ENCODE assay signal across 2 cellular contexts in the genomic region with DNA sequence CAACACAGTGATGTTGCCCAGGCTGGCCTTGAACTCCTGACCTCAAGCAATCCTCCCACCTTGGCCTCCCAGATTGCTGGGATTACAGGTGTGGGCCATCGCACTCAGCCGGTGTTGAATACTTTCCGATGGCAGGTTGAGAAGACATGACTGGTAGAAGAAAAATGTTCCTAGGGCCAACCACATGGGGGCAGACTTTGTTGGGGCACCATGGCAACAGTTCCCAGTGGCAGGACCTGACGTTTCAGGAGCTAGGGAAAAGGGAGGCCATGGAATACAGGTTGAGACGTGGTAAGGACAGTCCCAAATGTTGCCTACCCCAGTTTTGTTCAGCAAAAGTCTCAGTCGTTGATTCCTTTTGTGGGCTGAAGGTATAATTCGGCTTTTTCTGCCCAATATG.
TF ChIP-seq lines count a peak whose summit lies in the region.

No MANE protein-coding gene starts in this region.

TF ChIP-seq in HepG2, 621 proteins besides CTCF, POLR2A, EP300 and RAD21:
- TF ChIP-seq TGIF2 (CRISPR knock-in tag; IDR thresholded peaks at IDR 0.05) (no peak), STAG1 (CRISPR knock-in tag; IDR thresholded peaks at IDR 0.05) (peak; percentile 17; the same call in 1 of the 2 replicates)

TF ChIP-seq in K562, 482 proteins besides CTCF, POLR2A, EP300 and RAD21:
- no peak for TF ChIP-seq ZFPM2 (CRISPR knock-in tag; IDR thresholded peaks at IDR 0.05)
- no peak for TF ChIP-seq SMARCA4 (IDR thresholded peaks at IDR 0.05)
- no peak for TF ChIP-seq ZBTB1 (CRISPR knock-in tag; IDR thresholded peaks at IDR 0.05; ENCODE audit: borderline replicate concordance, low read depth)
- no peak for TF ChIP-seq SAFB2 (IDR thresholded peaks at IDR 0.05; ENCODE audit: borderline replicate concordance, low read depth, low read length, severe bottlenecking)
- TF ChIP-seq, protein P1, sequence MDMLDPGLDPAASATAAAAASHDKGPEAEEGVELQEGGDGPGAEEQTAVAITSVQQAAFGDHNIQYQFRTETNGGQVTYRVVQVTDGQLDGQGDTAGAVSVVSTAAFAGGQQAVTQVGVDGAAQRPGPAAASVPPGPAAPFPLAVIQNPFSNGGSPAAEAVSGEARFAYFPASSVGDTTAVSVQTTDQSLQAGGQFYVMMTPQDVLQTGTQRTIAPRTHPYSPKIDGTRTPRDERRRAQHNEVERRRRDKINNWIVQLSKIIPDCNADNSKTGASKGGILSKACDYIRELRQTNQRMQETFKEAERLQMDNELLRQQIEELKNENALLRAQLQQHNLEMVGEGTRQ (CRISPR knock-in tag; IDR thresholded peaks at IDR 0.05), result no peak
- TF ChIP-seq RFX1 (IDR thresholded peaks at IDR 0.05), result peak; percentile 62
- no peak for TF ChIP-seq GABPA (tag; conservative IDR thresholded peaks at IDR 0.05; ENCODE audit: low read depth)
- no peak for TF ChIP-seq ETS2 (tag; IDR thresholded peaks at IDR 0.05; ENCODE audit: borderline replicate concordance, poor library complexity, severe bottlenecking)
- TF ChIP-seq SMAD3 (CRISPR knock-in tag; conservative IDR thresholded peaks at IDR 0.05), result no peak
- no peak for TF ChIP-seq ZNF253 (CRISPR knock-in tag; conservative IDR thresholded peaks at IDR 0.05)
- TF ChIP-seq, protein P2, sequence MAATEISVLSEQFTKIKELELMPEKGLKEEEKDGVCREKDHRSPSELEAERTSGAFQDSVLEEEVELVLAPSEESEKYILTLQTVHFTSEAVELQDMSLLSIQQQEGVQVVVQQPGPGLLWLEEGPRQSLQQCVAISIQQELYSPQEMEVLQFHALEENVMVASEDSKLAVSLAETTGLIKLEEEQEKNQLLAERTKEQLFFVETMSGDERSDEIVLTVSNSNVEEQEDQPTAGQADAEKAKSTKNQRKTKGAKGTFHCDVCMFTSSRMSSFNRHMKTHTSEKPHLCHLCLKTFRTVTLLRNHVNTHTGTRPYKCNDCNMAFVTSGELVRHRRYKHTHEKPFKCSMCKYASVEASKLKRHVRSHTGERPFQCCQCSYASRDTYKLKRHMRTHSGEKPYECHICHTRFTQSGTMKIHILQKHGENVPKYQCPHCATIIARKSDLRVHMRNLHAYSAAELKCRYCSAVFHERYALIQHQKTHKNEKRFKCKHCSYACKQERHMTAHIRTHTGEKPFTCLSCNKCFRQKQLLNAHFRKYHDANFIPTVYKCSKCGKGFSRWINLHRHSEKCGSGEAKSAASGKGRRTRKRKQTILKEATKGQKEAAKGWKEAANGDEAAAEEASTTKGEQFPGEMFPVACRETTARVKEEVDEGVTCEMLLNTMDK (IDR thresholded peaks at IDR 0.05; ENCODE audit: borderline replicate concordance, insufficient read depth, low read depth, low read length, poor library complexity, severe bottlenecking), result peak; percentile 37
- TF ChIP-seq, protein P3, sequence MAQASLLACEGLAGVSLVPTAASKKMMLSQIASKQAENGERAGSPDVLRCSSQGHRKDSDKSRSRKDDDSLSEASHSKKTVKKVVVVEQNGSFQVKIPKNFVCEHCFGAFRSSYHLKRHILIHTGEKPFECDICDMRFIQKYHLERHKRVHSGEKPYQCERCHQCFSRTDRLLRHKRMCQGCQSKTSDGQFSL (CRISPR knock-in tag; IDR thresholded peaks at IDR 0.05), result no peak
- TF ChIP-seq, protein P3 (tag; IDR thresholded peaks at IDR 0.05), result no peak
- TF ChIP-seq MED1 (CRISPR knock-in tag; IDR thresholded peaks at IDR 0.05; ENCODE audit: borderline replicate concordance), result no peak
